Comparison of ENCODE assay signal across 32 cellular contexts in genomic region chr17:76135810-76136188, GRCh38. TPM values are rescaled to one million over a fixed set of nuclear protein-coding genes. Genes with fewer than 3 reads are reported as not detected.
DNase-seq lines count a peak whose midpoint lies in the region; ATAC-seq and TF ChIP-seq lines count a peak whose summit lies in the region.
"Had no signal": no experiment of that assay in that cellular context is flagged by ENCODE, and none has a peak within 500 bp of the region (broad histone marks: within the 10 kb centered on the region; RNA-seq: fewer than 3 reads in every experiment).

No MANE protein-coding gene starts in this region.

- H3K4me2 ChIP-seq in mesenchymal stem cell (ENCODE audit: low read length, poor library complexity, severe bottlenecking) = no peak overlapping the region

- no peak for TF ChIP-seq POLR2A in ovary (IDR thresholded peaks at IDR 0.05)

- no peak overlapping the region for H4K91ac ChIP-seq in mesenchymal stem cell (ENCODE audit: low read length)

- H3K23ac ChIP-seq in mesenchymal stem cell (ENCODE audit: low read length in 2 of 2) = no peak overlapping the region

- peaks cover 21% of the 10 kb centered on the region for H3K36me3 Mint-ChIP-seq in Caco-2 (ENCODE audit: insufficient read depth, unreplicated experiment)
- no peaks in the 10 kb centered on the region for H3K36me3 Mint-ChIP-seq in chondrocyte (ENCODE audit: low read depth)
- H3K36me3 Mint-ChIP-seq: immature natural killer cell had no signal

- H2AFZ ChIP-seq in mesenchymal stem cell (ENCODE audit: low read depth, low read length) = no peak overlapping the region

- ATAC-seq in GM21360 (IDR thresholded peaks at IDR 0.05; ENCODE audit: unreplicated experiment) = no peak
- ATAC-seq: gastrocnemius medialis, left colon had no signal

- H3K4me1 ChIP-seq in Caco-2 (peaks cover 93% of the 10 kb centered on the region), HUES48 (ENCODE audit: control insufficient read depth, insufficient read depth, low read length) (peaks cover 73% of the 10 kb centered on the region), mesenchymal stem cell (ENCODE audit: control insufficient read depth, insufficient read depth, low read depth, low read length) (peaks cover 69% of the 10 kb centered on the region), ovary (ENCODE audit: insufficient read depth) (peaks cover 2% of the 10 kb centered on the region)

- H2AK5ac ChIP-seq in mesenchymal stem cell (ENCODE audit: low read length, severe bottlenecking) = peak overlapping the region; percentile 28

- no peak overlapping the region for H2BK5ac ChIP-seq in mesenchymal stem cell (ENCODE audit: low read depth, low read length, poor library complexity, severe bottlenecking)

- peaks cover 63% of the 10 kb centered on the region for H3K4me1 Mint-ChIP-seq in Caco-2 (ENCODE audit: low read depth, unreplicated experiment)
- H3K4me1 Mint-ChIP-seq in chondrocyte (ENCODE audit: low read depth) = peaks cover 13% of the 10 kb centered on the region

- TF ChIP-seq EP300 in ovary (IDR thresholded peaks at IDR 0.05) = no peak

- H3K9ac ChIP-seq in HUES48 (ENCODE audit: low read depth, low read length) (no peak overlapping the region), mesenchymal stem cell (ENCODE audit: low read length) (no peak overlapping the region)

- no peak overlapping the region for H3K14ac ChIP-seq in mesenchymal stem cell (ENCODE audit: low read length in 2 of 2)

- no peak overlapping the region for H3K18ac ChIP-seq in mesenchymal stem cell (ENCODE audit: low read depth in 1 of 2, low read length in 2 of 2)

- no peak overlapping the region for H3K4ac ChIP-seq in mesenchymal stem cell (ENCODE audit: low read depth in 1 of 2, low read length in 2 of 2)

- H3K27ac Mint-ChIP-seq in Caco-2 (ENCODE audit: unreplicated experiment) (peak overlapping the region; percentile 23), chondrocyte (ENCODE audit: unreplicated experiment) (no peak overlapping the region)
- H3K27ac Mint-ChIP-seq: immature natural killer cell had no signal

- POLR2A ChIA-PET in Caco-2 (lab: Charles Lee) = no interaction called here

- H4K8ac ChIP-seq in mesenchymal stem cell (ENCODE audit: low read length) = no peak overlapping the region

- H3K27me3 Mint-ChIP-seq in Caco-2 (ENCODE audit: insufficient read depth, unreplicated experiment) (no peaks in the 10 kb centered on the region), chondrocyte (ENCODE audit: low read depth) (peaks cover 24% of the 10 kb centered on the region)

- H3K4me3 Mint-ChIP-seq in Caco-2 (ENCODE audit: unreplicated experiment) (no peak overlapping the region), chondrocyte (ENCODE audit: unreplicated experiment) (no peak overlapping the region)
- H3K4me3 Mint-ChIP-seq: immature natural killer cell had no signal

- TF ChIP-seq CTCF in Caco-2 (IDR thresholded peaks at IDR 0.05; ENCODE audit: insufficient read depth in 1 of 2, low read depth in 1 of 2, low read length in 1 of 2, severe bottlenecking in 1 of 2, unreplicated experiment in 1 of 2) (no peak), chondrocyte (IDR thresholded peaks at IDR 0.05) (no peak), ovary (IDR thresholded peaks at IDR 0.05) (no peak)

- H3K36me3 ChIP-seq in Caco-2 (ENCODE audit: control insufficient read depth, insufficient read depth, low read length) = no peaks in the 10 kb centered on the region
- no peaks in the 10 kb centered on the region for H3K36me3 ChIP-seq in HUES48 (ENCODE audit: control insufficient read depth, insufficient read depth, low read length)
- no peaks in the 10 kb centered on the region for H3K36me3 ChIP-seq in mesenchymal stem cell (ENCODE audit: control insufficient read depth in 1 of 2, insufficient read depth in 2 of 2, low read depth in 1 of 2, low read length in 2 of 2)
- no peaks in the 10 kb centered on the region for H3K36me3 ChIP-seq in ovary
- H3K36me3 ChIP-seq: gastrocnemius medialis, right atrium auricular region, suprapubic skin, upper lobe of left lung had no signal

- H2BK120ac ChIP-seq in mesenchymal stem cell (ENCODE audit: low read depth, low read length) = no peak overlapping the region

- H3K9me3 ChIP-seq in Caco-2 (no peaks in the 10 kb centered on the region), HUES48 (ENCODE audit: control insufficient read depth, insufficient read depth, low read length) (no peaks in the 10 kb centered on the region), mesenchymal stem cell (ENCODE audit: control insufficient read depth, low read length) (no peaks in the 10 kb centered on the region), ovary (no peaks in the 10 kb centered on the region)
- H3K9me3 ChIP-seq: gastrocnemius medialis, right atrium auricular region, suprapubic skin, upper lobe of left lung had no signal

- H3K27me3 ChIP-seq in Caco-2 (replicated peaks; ENCODE audit: control insufficient read depth, insufficient read depth, low read length) = no peaks in the 10 kb centered on the region
- H3K27me3 ChIP-seq in HUES48 (ENCODE audit: control insufficient read depth, insufficient read depth, low read length) = peaks cover 80% of the 10 kb centered on the region
- peaks cover 3 to 99% of the 10 kb centered on the region in 2 experiments for H3K27me3 ChIP-seq in mesenchymal stem cell (ENCODE audit: control insufficient read depth in 1 of 2, insufficient read depth in 1 of 2, low read length in 2 of 2)
- H3K27me3 ChIP-seq in ovary = peaks cover 2% of the 10 kb centered on the region

- intact Hi-C loops in Caco-2 (cut with micrococcal nuclease; ENCODE audit: unreplicated experiment) (no loop called here), ovary (cut with DNase I) (no loop called here)

- H3K4me3 ChIP-seq in Caco-2 (ENCODE audit: low read depth, low read length) (no peak overlapping the region), HUES48 (ENCODE audit: low read depth, low read length) (peak overlapping the region; percentile 51), mesenchymal stem cell (ENCODE audit: insufficient read depth in 1 of 2, low read depth in 1 of 2, low read length in 2 of 2) (no peak overlapping the region), ovary (no peak overlapping the region)
- H3K4me3 ChIP-seq: gastrocnemius medialis, right atrium auricular region, suprapubic skin, upper lobe of left lung had no signal

- H3K79me1 ChIP-seq in mesenchymal stem cell (replicated peaks; ENCODE audit: low read length, poor library complexity, severe bottlenecking) = no peaks in the 10 kb centered on the region

- H3K27ac ChIP-seq in HUES48 (ENCODE audit: low read depth, low read length) (peak overlapping the region; percentile 42), mesenchymal stem cell (ENCODE audit: low read length, poor library complexity, severe bottlenecking) (no peak overlapping the region), ovary (no peak overlapping the region)
- H3K27ac ChIP-seq: gastrocnemius medialis, right atrium auricular region, suprapubic skin, upper lobe of left lung had no signal

- no peak overlapping the region for H2BK12ac ChIP-seq in mesenchymal stem cell (ENCODE audit: low read length in 2 of 2)

- H2BK15ac ChIP-seq in mesenchymal stem cell (ENCODE audit: low read depth, poor library complexity, severe bottlenecking) = no peak overlapping the region

- H3K9me3 Mint-ChIP-seq in Caco-2 (ENCODE audit: unreplicated experiment) = no peaks in the 10 kb centered on the region
- no peaks in the 10 kb centered on the region for H3K9me3 Mint-ChIP-seq in chondrocyte (ENCODE audit: low read depth)
- H3K9me3 Mint-ChIP-seq: immature natural killer cell had no signal

- 18% methylated on average over 4 of the region's 8 CpGs for WGBS in mesenchymal stem cell
- 73 to 74% (median 73%) methylated on average over 8 of the region's 8 CpGs for WGBS in ovary, 3 donors

- DNase-seq in Caco-2 = no peak
- DNase-seq in chondrocyte (ENCODE audit: low spot score) = peak; percentile 61
- DNase-seq in mesenchymal stem cell = no peak
- no peak for DNase-seq in SKM-1 (lab: John Stamatoyannopoulos, UW; ENCODE audit: unreplicated experiment)
- no peak for DNase-seq in DMS114 treated with DMSO at 0.1 percent for 48 hours (lab: John Stamatoyannopoulos, UW; ENCODE audit: unreplicated experiment)
- DNase-seq in ovary = no peak
- DNase-seq: activated effector memory CD4-positive, alpha-beta T cell treated with anti-CD3 and anti-CD28 coated beads, Interleukin-2, amount 50 U/mL, for 16 hours; central memory CD4-positive, alpha-beta T cell; COR-L47; DMS79 treated with DMSO at 0.1 percent for 48 hours; gastrocnemius medialis; GF-D8; immature natural killer cell; Karpas-422; left colon; NCI-H1417 treated with DMSO at 0.1 percent for 48 hours; NCI-H2029 treated with DMSO at 0.1 percent for 48 hours; NK-92 treated with Interleukin-12 subunit alpha and Interleukin-12 subunit beta, amount 100 ng/mL, for 24 hours; SHP77; small intestine; stimulated activated naive CD4-positive, alpha-beta T cell treated with Interleukin-2 at 50 U/mL for 16 hours; upper lobe of left lung had no signal

- CTCF ChIA-PET in Caco-2 (lab: Charles Lee) = no interaction called here

- BruUV-seq in Caco-2 (replicated peaks; lab: Mats Ljungman, UMichigan) = no TSS peak

RNA-seq across cellular contexts. Expression of gene FOXJ1, which starts 5.2 kb away (rescaled TPM):
- total RNA-seq in Caco-2 (2022) (7.0 and 10.7 TPM in 2 replicates), chondrocyte (0.12 TPM in 1 of 3 replicates, not detected in the others), ovary (100 to 1,000 TPM in 1 of 7 donors, 1 to 10 TPM in 4, under 1 TPM in 1, not detected in 1; 0.28 to 168 (median 6.9) TPM)
- polyA plus RNA-seq in mesenchymal stem cell (2013, experiment 1 of 2) = not detected
- polyA plus RNA-seq in mesenchymal stem cell (2013, experiment 2 of 2) = not detected
- under 1 TPM in 1 of 2 donors, not detected in 1; 0.23 TPM for polyA plus RNA-seq in ovary
- total RNA-seq: dermis microvascular lymphatic vessel endothelial cell, H4, lung microvascular endothelial cell, mucosa of gallbladder, right atrium auricular region had no signal
- polyA plus RNA-seq: BJ, immature natural killer cell had no signal

RNA-seq across cellular contexts. Expression of gene EXOC7, which starts 32.2 kb away (rescaled TPM):
- total RNA-seq in Caco-2 (2022) (205 TPM in 2 replicates), chondrocyte (129 to 180 TPM (median 131 TPM) in 3 replicates), ovary (100 to 1,000 TPM in 5 of 7 donors, 10 to 100 TPM in 2; 46.9 to 121 (median 115) TPM)
- polyA plus RNA-seq in mesenchymal stem cell (2013, experiment 1 of 2) = 87.1 TPM
- 86.9 TPM for polyA plus RNA-seq in mesenchymal stem cell (2013, experiment 2 of 2)
- 10 to 100 TPM; 54.0 to 94.8 TPM for polyA plus RNA-seq in ovary

RNA-seq across cellular contexts. Expression of gene ZACN, which starts 56.8 kb away (rescaled TPM):
- 0.34 TPM in 1 of 2 replicates, not detected in the other for total RNA-seq in Caco-2 (2022)
- not detected in 3 replicates for total RNA-seq in chondrocyte
- 0.03 TPM for polyA plus RNA-seq in mesenchymal stem cell (2013, experiment 1 of 2)
- polyA plus RNA-seq in mesenchymal stem cell (2013, experiment 2 of 2) = not detected
- total RNA-seq in ovary = under 1 TPM in 3 of 7 donors, not detected in 4; 0.10 to 0.52 (median 0.34) TPM
- 1 to 10 TPM in 1 of 2 donors, not detected in 1; 1.1 TPM for polyA plus RNA-seq in ovary
- total RNA-seq: dermis microvascular lymphatic vessel endothelial cell, gastrocnemius medialis, H4, lung microvascular endothelial cell, mucosa of gallbladder, right atrium auricular region, suprapubic skin, upper lobe of left lung had no signal
- polyA plus RNA-seq: neural cell had no signal
